In the genomic region with DNA sequence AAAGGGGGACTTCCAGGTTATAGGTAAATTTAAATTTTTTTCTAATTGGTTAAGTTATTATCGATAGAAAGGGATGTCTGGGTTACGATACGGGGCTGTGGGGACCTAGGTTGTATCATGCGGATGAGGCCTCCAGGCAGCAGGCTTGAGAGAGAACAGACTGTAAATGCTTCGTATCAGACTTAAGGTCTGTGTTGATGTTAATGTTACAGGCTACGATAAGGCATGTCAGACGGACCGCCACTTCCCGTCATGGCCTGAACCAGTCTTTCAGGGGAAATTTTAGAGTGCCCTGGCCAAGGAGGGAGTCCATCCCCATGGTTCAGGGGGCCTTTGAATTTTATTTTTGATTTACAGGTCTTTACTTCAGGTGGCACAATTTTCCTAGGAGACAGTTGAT, we compare ENCODE assay signal across 11 cellular contexts. TPM values are rescaled to one million over a fixed set of nuclear protein-coding genes. Genes with fewer than 3 reads are reported as not detected.
DNase-seq lines count a peak whose midpoint lies in the region; ATAC-seq and TF ChIP-seq lines count a peak whose summit lies in the region.
"Had no signal": no experiment of that assay in that cellular context is flagged by ENCODE, and none has a peak within 500 bp of the region (broad histone marks: within the 10 kb centered on the region; RNA-seq: fewer than 3 reads in every experiment).

No MANE protein-coding gene starts in this region.

- intact Hi-C loops in Right ventricle myocardium superior (cut with DNase I) (no loop called here), left ventricle myocardium superior (cut with micrococcal nuclease) (no loop called here), adrenal gland (cut with DNase I) (no loop called here)

- H3K27me3 ChIP-seq in adrenal gland: no peaks in the 10 kb centered on the region
- no peaks in the 10 kb centered on the region for H3K27me3 ChIP-seq in mucosa of rectum (ENCODE audit: control insufficient read depth in 2 of 2, insufficient read depth in 2 of 2, low read length in 2 of 2)
- H3K27me3 ChIP-seq: BE2C had no signal

- H3K9me3 ChIP-seq in adrenal gland (replicated peaks in 1 of 3): no peaks in the 10 kb centered on the region
- no peaks in the 10 kb centered on the region for H3K9me3 ChIP-seq in mucosa of rectum (ENCODE audit: control insufficient read depth in 2 of 2, low read length in 2 of 2)
- H3K9me3 ChIP-seq: BE2C had no signal

- no peaks in the 10 kb centered on the region for H3K9me3 Mint-ChIP-seq in type B pancreatic cell

- H3K27ac Mint-ChIP-seq in type B pancreatic cell: peak overlapping the region; percentile 85

- no peaks in the 10 kb centered on the region for H3K36me3 Mint-ChIP-seq in type B pancreatic cell

- peak overlapping the region; percentile 69 to 80 for H3K9ac ChIP-seq in mucosa of rectum (ENCODE audit: low read depth in 1 of 2, low read length in 2 of 2)

- no peak for TF ChIP-seq CTCF in adrenal gland (IDR thresholded peaks at IDR 0.05)
- TF ChIP-seq CTCF in type B pancreatic cell (conservative IDR thresholded peaks at IDR 0.05): no peak

- H3K4me1 ChIP-seq in adrenal gland (replicated peaks in 1 of 2) (peaks cover 73 to 77% of the 10 kb centered on the region in 2 donors), mucosa of rectum (ENCODE audit: control insufficient read depth in 2 of 2, insufficient read depth in 2 of 2, low read length in 2 of 2) (peaks cover 41 to 60% of the 10 kb centered on the region in 2 donors)

- peak overlapping the region; percentile 83 for H3K4me3 Mint-ChIP-seq in type B pancreatic cell

- 29 to 42% (median 40%) methylated on average over 9 of the region's 9 CpGs for WGBS in adrenal gland, 4 donors

- no peak for ATAC-seq in Right ventricle myocardium superior (ENCODE audit: poor library complexity)
- no peak for ATAC-seq in left ventricle myocardium superior
- ATAC-seq in GM19328 (IDR thresholded peaks at IDR 0.05; ENCODE audit: unreplicated experiment): no peak

- H3K4me3 ChIP-seq in adrenal gland: peak overlapping the region in 1 of 4 donors; percentile 62
- peak overlapping the region in 1 of 2 donors; percentile 71 for H3K4me3 ChIP-seq in mucosa of rectum (ENCODE audit: low read length in 2 of 2)

- TF ChIP-seq POLR2A in adrenal gland (IDR thresholded peaks at IDR 0.05): no peak

- H3K27ac ChIP-seq in adrenal gland: peak overlapping the region; percentile 56 to 97 (median 77)
- peak overlapping the region in 1 of 2 donors; percentile 62 for H3K27ac ChIP-seq in mucosa of rectum (ENCODE audit: low read depth in 2 of 2, low read length in 2 of 2)

- H3K36me3 ChIP-seq in adrenal gland (replicated peaks in 1 of 2) (no peaks in the 10 kb centered on the region), mucosa of rectum (ENCODE audit: control insufficient read depth in 2 of 2, insufficient read depth in 2 of 2, low read length in 2 of 2) (no peaks in the 10 kb centered on the region)
- H3K36me3 ChIP-seq: BE2C had no signal

- DNase-seq in Right ventricle myocardium superior (peak; percentile 43), left ventricle myocardium superior (no peak), adrenal gland (peak in 3 of 7 donors; percentile 47 to 66 (median 48)), type B pancreatic cell (ENCODE audit: extremely low spot score, unreplicated experiment) (no peak), OCI-M2 (lab: John Stamatoyannopoulos, UW; ENCODE audit: unreplicated experiment) (no peak), cerebellar cortex (ENCODE audit: low spot score) (no peak)
- DNase-seq: BE2C, GOT3, NCI-H2081 had no signal

- H3K27me3 Mint-ChIP-seq in type B pancreatic cell: peaks cover 9% of the 10 kb centered on the region

- H3K4me1 Mint-ChIP-seq in type B pancreatic cell (ENCODE audit: unreplicated experiment): peaks cover 25% of the 10 kb centered on the region

RNA-seq across cellular contexts. Expression of a gene that starts 16.7 kb away (rescaled TPM):
- total RNA-seq in Right ventricle myocardium superior: 7.3 TPM
- 11.1 TPM for total RNA-seq in left ventricle myocardium superior
- 100 to 1,000 TPM in 2 of 8 donors, 10 to 100 TPM in 6; 47.8 to 136 (median 90.9) TPM for total RNA-seq in adrenal gland
- polyA plus RNA-seq in adrenal gland: 10 to 100 TPM; 32.5 to 52.7 (median 38.7) TPM
- total RNA-seq in type B pancreatic cell (ENCODE audit: low replicate concordance): 6.2 and 8.4 TPM in 2 replicates
